Comparison of ENCODE assay signal across 1 cellular context in the genomic region with DNA sequence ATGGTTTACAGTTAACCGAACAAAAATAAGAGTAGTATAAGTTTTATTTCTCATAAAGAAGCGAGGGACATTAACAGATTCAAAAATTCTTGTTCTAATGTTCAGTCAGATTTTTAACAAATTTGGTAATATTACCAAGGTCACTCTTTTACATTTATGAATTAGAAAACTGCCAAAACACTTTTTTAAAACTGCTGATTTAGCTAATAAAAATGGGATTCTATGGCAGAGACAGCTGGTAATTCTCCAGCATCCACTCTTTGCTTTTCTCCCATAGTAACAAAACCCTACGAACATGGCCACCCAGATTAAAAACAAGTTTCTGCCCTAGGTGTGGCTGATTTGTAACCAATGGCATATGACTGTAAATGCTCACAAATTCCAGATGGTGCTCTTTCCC.
TF ChIP-seq lines count a peak whose summit lies in the region.

No MANE protein-coding gene starts in this region.

TF ChIP-seq in WTC11, 78 proteins besides CTCF, POLR2A, EP300 and RAD21 (continued from another document):
- TF ChIP-seq JUN (CRISPR knock-in tag; IDR thresholded peaks at IDR 0.05) = no peak
